8 cellular contexts compared by ENCODE assay signal in the genomic region with DNA sequence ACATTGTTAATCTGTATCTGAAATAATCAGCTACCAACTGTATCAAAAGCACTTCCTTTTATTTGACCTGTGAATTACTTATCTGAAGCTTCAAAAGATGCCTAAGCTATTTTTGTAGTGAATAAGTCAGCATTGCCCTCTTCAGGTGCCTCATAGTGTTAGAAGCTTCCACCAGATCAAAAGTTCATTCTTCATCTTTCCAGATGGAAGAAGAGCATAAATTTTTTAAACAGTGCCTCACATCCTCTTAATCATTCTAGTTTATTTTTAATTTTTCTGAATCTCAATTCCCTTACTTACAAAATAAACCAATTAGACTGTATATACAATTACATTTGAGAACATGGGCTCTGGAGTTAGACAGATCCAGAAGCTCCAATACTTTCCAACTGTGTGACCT.
A peak's percentile ranks its signal among the peaks of the same experiment; 100 is the strongest.
DNase-seq lines count a peak whose midpoint lies in the region; ATAC-seq and TF ChIP-seq lines count a peak whose summit lies in the region.

No MANE protein-coding gene starts in this region.

- H3K36me3 Mint-ChIP-seq in T-cell = peaks cover 14% of the 10 kb centered on the region

- H3K4me3 ChIP-seq in GM12864 (ENCODE audit: low read depth, low read length) (no peak overlapping the region), foreskin fibroblast (ENCODE audit: low read depth in 1 of 2, low read length in 2 of 2) (no peak overlapping the region), MG63 (no peak overlapping the region)

- peaks cover 6 to 11% (median 6%) of the 10 kb centered on the region in 3 donors for H3K9me3 Mint-ChIP-seq in T-cell

- no peaks in the 10 kb centered on the region for H3K36me3 ChIP-seq in MG63

- in situ Hi-C loops in ACHN (cut with HindIII; ENCODE audit: low pct_ligation_motif_present, low pct_unique_long_range_greater_than_20kb, low sequenced_read_pairs) = no loop called here

- CTCF ChIA-PET in T-cell (lab: Charles Lee) = interaction anchor here (0.6 to 1.3 kb wide), 8 partner anchors 18 to 268 kb away, joined by 3 to 12 read pairs (median 4); a partner anchor contains a TSS

- peak overlapping the region; percentile 5 to 71 (median 62) for H3K4me3 Mint-ChIP-seq in T-cell

- H3K4me1 Mint-ChIP-seq in T-cell = peaks cover 36 to 50% (median 37%) of the 10 kb centered on the region in 3 donors

- peak; percentile 12 for TF ChIP-seq CTCF in GM12864 (IDR thresholded peaks at IDR 0.05; ENCODE audit: low read depth, low read length, missing control alignments)
- TF ChIP-seq CTCF in foreskin fibroblast (IDR thresholded peaks at IDR 0.05; ENCODE audit: low read depth, low read length) = no peak

- H3K27me3 Mint-ChIP-seq in T-cell = no peaks in the 10 kb centered on the region

- ATAC-seq in T-cell (replicated peaks in 1 of 4) = peak in 3 of 4 experiments; percentile 12 to 58 (median 40)

- DNase-seq in ACHN = peak; percentile 9
- no peak for DNase-seq in GM12864 (ENCODE audit: low read depth)
- DNase-seq in T-cell = no peak
- peak; percentile 55 to 79 for DNase-seq in foreskin fibroblast
- no peak for DNase-seq in activated gamma-delta T cell treated with Interleukin-2 at 50 U/mL for 16 hours
- no peak for DNase-seq in GOT3 (lab: John Stamatoyannopoulos, UW)
- no peak for DNase-seq in MG63
- DNase-seq in dedifferentiated amniotic fluid mesenchymal stem cell (ENCODE audit: extremely low spot score) = no peak

- POLR2A ChIA-PET in T-cell (lab: Charles Lee) = interaction anchor here in 1 of 2 donors (0.6 kb wide), 1 partner anchor 53 kb away, joined by 3 read pairs; no protein-coding TSS in a partner anchor

- H3K27ac Mint-ChIP-seq in T-cell = peak overlapping the region; percentile 95 to 96

- peaks cover 5% of the 10 kb centered on the region; the same call in 1 of the 2 replicates for H3K9me3 ChIP-seq in MG63

- H3K27me3 ChIP-seq in MG63 = no peaks in the 10 kb centered on the region

Comparison
In these comparisons a context has a peak if more than half of its experiments do, and no peak if none do; other contexts are left out.
1. DNase-seq: peak in ACHN (single experiment) and foreskin fibroblast (2 of 2); none in GM12864 (single experiment), T-cell (0 of 34), activated gamma-delta T cell treated with Interleukin-2 at 50 U/mL for 16 hours (single experiment), GOT3 (single experiment), MG63 (single experiment) and dedifferentiated amniotic fluid mesenchymal stem cell (single experiment).